ENCODE assay signal across 5 cellular contexts in genomic region chr6:148822819-148823218, GRCh38.
"Had no signal": no experiment of that assay in that cellular context is flagged by ENCODE, and none has a peak within 500 bp of the region (broad histone marks: within the 10 kb centered on the region; RNA-seq: fewer than 3 reads in every experiment).

No MANE protein-coding gene starts in this region.

- ATAC-seq: K562 had no signal

- H3K4me3 ChIP-seq: K562 had no signal

- DNase-seq: GOT3, H7, HCEC 1CT, IMR-90 had no signal
